Comparison of ENCODE assay signal across 15 cellular contexts in the genomic region with DNA sequence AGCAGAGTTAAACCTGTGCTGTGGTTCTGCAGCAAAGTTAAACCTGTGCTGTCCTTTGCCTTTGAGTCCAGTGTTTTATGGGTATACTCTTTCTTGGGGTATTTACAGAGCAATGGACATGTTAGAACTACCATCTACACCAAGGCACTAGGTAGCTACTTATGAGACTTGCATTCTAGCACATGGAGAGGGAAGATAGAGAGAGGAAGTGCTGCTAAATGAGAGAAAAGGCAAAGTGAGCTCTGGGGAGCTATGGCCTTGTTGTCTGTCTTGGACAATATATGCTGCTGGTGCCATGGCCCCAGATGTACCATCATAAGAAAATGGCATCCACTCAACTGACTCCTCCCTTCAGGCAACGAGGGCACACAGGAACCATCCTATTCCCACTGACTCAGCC.
DNase-seq lines count a peak whose midpoint lies in the region; ATAC-seq and TF ChIP-seq lines count a peak whose summit lies in the region.
"Had no signal": no experiment of that assay in that cellular context is flagged by ENCODE, and none has a peak within 500 bp of the region (broad histone marks: within the 10 kb centered on the region; RNA-seq: fewer than 3 reads in every experiment).

No MANE protein-coding gene starts in this region.

- POLR2A ChIA-PET in CD4-positive, alpha-beta T cell (lab: Charles Lee): interaction anchor here (0.7 to 1.0 kb wide), 2 partner anchors 80 to 151 kb away, joined by 3 to 4 read pairs; no protein-coding TSS in a partner anchor
- POLR2A ChIA-PET in CD8-positive, alpha-beta memory T cell (lab: Charles Lee): no interaction called here
- POLR2A ChIA-PET in naive thymus-derived CD4-positive, alpha-beta T cell (lab: Charles Lee): interaction anchor here (0.7 to 1.8 kb wide), 3 partner anchors 11 to 181 kb away, joined by 3 to 4 read pairs (median 4); no protein-coding TSS in a partner anchor

- no peak overlapping the region for H3K4me3 Mint-ChIP-seq in CD4-positive, alpha-beta T cell
- H3K4me3 Mint-ChIP-seq in CD8-positive, alpha-beta memory T cell: no peak overlapping the region
- no peak overlapping the region for H3K4me3 Mint-ChIP-seq in T-helper 17 cell
- peak overlapping the region in 3 of 10 donors; percentile 3 to 21 (median 6) for H3K4me3 Mint-ChIP-seq in naive thymus-derived CD4-positive, alpha-beta T cell
- H3K4me3 Mint-ChIP-seq: B cell, HFFc6 had no signal

- peaks cover 8% of the 10 kb centered on the region for H3K36me3 Mint-ChIP-seq in CD4-positive, alpha-beta T cell (ENCODE audit: low read depth)
- H3K36me3 Mint-ChIP-seq in CD8-positive, alpha-beta memory T cell: peaks cover 0 to 3% (median 0%) of the 10 kb centered on the region in 3 donors
- H3K36me3 Mint-ChIP-seq in T-helper 17 cell (ENCODE audit: low read depth): peaks cover 2% of the 10 kb centered on the region
- peaks cover 4 to 38% (median 13%) of the 10 kb centered on the region in 5 donors for H3K36me3 Mint-ChIP-seq in naive thymus-derived CD4-positive, alpha-beta T cell

- peaks cover 68% of the 10 kb centered on the region for H3K4me1 Mint-ChIP-seq in CD4-positive, alpha-beta T cell (ENCODE audit: low read depth)
- H3K4me1 Mint-ChIP-seq in CD8-positive, alpha-beta memory T cell: peaks cover 41 to 59% (median 56%) of the 10 kb centered on the region in 3 donors
- peaks cover 26% of the 10 kb centered on the region for H3K4me1 Mint-ChIP-seq in T-helper 17 cell
- H3K4me1 Mint-ChIP-seq in naive thymus-derived CD4-positive, alpha-beta T cell: peaks cover 31 to 83% (median 73%) of the 10 kb centered on the region in 7 donors

- no peaks in the 10 kb centered on the region for H3K27me3 ChIP-seq in CD4-positive, alpha-beta T cell (ENCODE audit: control insufficient read depth, insufficient read depth, low read length)
- no peaks in the 10 kb centered on the region for H3K27me3 ChIP-seq in CD8-positive, alpha-beta memory T cell (ENCODE audit: insufficient read depth, low read length, poor library complexity, severe bottlenecking)
- H3K27me3 ChIP-seq in naive thymus-derived CD4-positive, alpha-beta T cell (ENCODE audit: control insufficient read depth in 2 of 2, insufficient read depth in 2 of 2, low read length in 2 of 2): no peaks in the 10 kb centered on the region
- H3K27me3 ChIP-seq: BLaER1 treated with 17β-estradiol and CSF1 and Interleukin-3, amounts not matched to agents 10 nM and 100 nM had no signal

- peak overlapping the region; percentile 92 for H3K27ac Mint-ChIP-seq in CD4-positive, alpha-beta T cell
- peak overlapping the region in 5 of 8 donors; percentile 29 to 88 (median 57) for H3K27ac Mint-ChIP-seq in CD8-positive, alpha-beta memory T cell
- peak overlapping the region; percentile 8 for H3K27ac Mint-ChIP-seq in T-helper 17 cell
- peak overlapping the region in 8 of 9 donors; percentile 48 to 98 (median 91) for H3K27ac Mint-ChIP-seq in naive thymus-derived CD4-positive, alpha-beta T cell
- H3K27ac Mint-ChIP-seq: B cell, HFFc6 had no signal

- no peak overlapping the region for H3K27ac ChIP-seq in CD4-positive, alpha-beta T cell (ENCODE audit: low read depth, low read length)
- no peak overlapping the region for H3K27ac ChIP-seq in CD8-positive, alpha-beta memory T cell (ENCODE audit: low read depth, low read length)
- H3K27ac ChIP-seq in naive thymus-derived CD4-positive, alpha-beta T cell (ENCODE audit: low read depth, low read length): no peak overlapping the region
- H3K27ac ChIP-seq: BLaER1 treated with 17β-estradiol and CSF1 and Interleukin-3, amounts not matched to agents 10 nM and 100 nM; HL-60 had no signal

- H3K27me3 Mint-ChIP-seq in CD4-positive, alpha-beta T cell: no peaks in the 10 kb centered on the region
- H3K27me3 Mint-ChIP-seq in CD8-positive, alpha-beta memory T cell: no peaks in the 10 kb centered on the region
- H3K27me3 Mint-ChIP-seq in T-helper 17 cell: no peaks in the 10 kb centered on the region
- H3K27me3 Mint-ChIP-seq in naive thymus-derived CD4-positive, alpha-beta T cell: peaks cover 0 to 10% (median 0%) of the 10 kb centered on the region in 5 donors
- H3K27me3 Mint-ChIP-seq: B cell had no signal

- no peaks in the 10 kb centered on the region for H3K36me3 ChIP-seq in CD8-positive, alpha-beta memory T cell (ENCODE audit: insufficient read depth, low read length)
- no peaks in the 10 kb centered on the region for H3K36me3 ChIP-seq in naive thymus-derived CD4-positive, alpha-beta T cell (ENCODE audit: control insufficient read depth in 2 of 3, insufficient read depth in 3 of 3, low read length in 3 of 3)
- H3K36me3 ChIP-seq: BLaER1 treated with 17β-estradiol and CSF1 and Interleukin-3, amounts not matched to agents 10 nM and 100 nM had no signal

- H3K9me3 ChIP-seq in CD4-positive, alpha-beta T cell (ENCODE audit: control insufficient read depth, low read length): no peaks in the 10 kb centered on the region
- no peaks in the 10 kb centered on the region for H3K9me3 ChIP-seq in CD8-positive, alpha-beta memory T cell (ENCODE audit: low read length)
- H3K9me3 ChIP-seq in T-helper 17 cell (ENCODE audit: control insufficient read depth, low read length, poor library complexity, severe bottlenecking): no peaks in the 10 kb centered on the region
- H3K9me3 ChIP-seq in naive thymus-derived CD4-positive, alpha-beta T cell (ENCODE audit: control insufficient read depth in 2 of 3, low read length in 3 of 3): no peaks in the 10 kb centered on the region

- no peak overlapping the region for H3K4me3 ChIP-seq in CD8-positive, alpha-beta memory T cell (ENCODE audit: low read length)
- no peak overlapping the region for H3K4me3 ChIP-seq in naive thymus-derived CD4-positive, alpha-beta T cell (ENCODE audit: low read length)
- H3K4me3 ChIP-seq: BLaER1 treated with 17β-estradiol and CSF1 and Interleukin-3, amounts not matched to agents 10 nM and 100 nM had no signal

- H3K4me1 ChIP-seq in CD8-positive, alpha-beta memory T cell (ENCODE audit: insufficient read depth, low read length): peaks cover 38% of the 10 kb centered on the region
- peaks cover 33 to 51% of the 10 kb centered on the region in 2 donors for H3K4me1 ChIP-seq in naive thymus-derived CD4-positive, alpha-beta T cell (ENCODE audit: control insufficient read depth in 2 of 2, insufficient read depth in 2 of 2, low read length in 2 of 2)

- ATAC-seq in CD4-positive, alpha-beta T cell (ENCODE audit: poor library complexity): no peak
- ATAC-seq in T-helper 17 cell: no peak
- ATAC-seq in naive thymus-derived CD4-positive, alpha-beta T cell: no peak
- ATAC-seq: HCT116 had no signal

- intact Hi-C loops in CD4-positive, alpha-beta T cell (cut with DNase I, micrococcal nuclease): no loop called here
- intact Hi-C loops in naive thymus-derived CD4-positive, alpha-beta T cell (cut with micrococcal nuclease): no loop called here

- no peak for TF ChIP-seq CTCF in CD4-positive, alpha-beta T cell (IDR thresholded peaks at IDR 0.05)

- no peak for DNase-seq in CD4-positive, alpha-beta T cell
- no peak for DNase-seq in CD8-positive, alpha-beta memory T cell
- no peak for DNase-seq in T-helper 17 cell
- DNase-seq in naive thymus-derived CD4-positive, alpha-beta T cell: no peak
- DNase-seq in DMS 273 treated with DMSO at 0.1 percent for 48 hours (lab: John Stamatoyannopoulos, UW): no peak
- no peak for DNase-seq in SW 1271 (lab: John Stamatoyannopoulos, UW)
- DNase-seq: DND-41, EL, GOT3, H7, HFFc6 had no signal

- CTCF ChIA-PET in CD4-positive, alpha-beta T cell (lab: Charles Lee): no interaction called here
- CTCF ChIA-PET in CD8-positive, alpha-beta memory T cell (lab: Charles Lee): interaction anchor here (0.8 to 1.6 kb wide), 5 partner anchors 11 to 64 kb away, joined by 3 to 5 read pairs (median 3); no protein-coding TSS in a partner anchor
- CTCF ChIA-PET in naive thymus-derived CD4-positive, alpha-beta T cell (lab: Charles Lee): interaction anchor here (0.8 to 1.8 kb wide), 2 partner anchors 10 to 66 kb away, joined by 3 to 4 read pairs; no protein-coding TSS in a partner anchor

- H3K9me3 Mint-ChIP-seq in CD4-positive, alpha-beta T cell: peaks cover 7% of the 10 kb centered on the region
- H3K9me3 Mint-ChIP-seq in CD8-positive, alpha-beta memory T cell: no peaks in the 10 kb centered on the region
- H3K9me3 Mint-ChIP-seq in naive thymus-derived CD4-positive, alpha-beta T cell: peaks cover 1 to 24% (median 7%) of the 10 kb centered on the region in 11 donors

Comparison
In these comparisons a context has a peak if more than half of its experiments do, and no peak if none do; other contexts are left out.
1. H3K27ac Mint-ChIP-seq: peak in every context shown above with its lines; median percentile 92 in CD4-positive, alpha-beta T cell; 91 in naive thymus-derived CD4-positive, alpha-beta T cell; 57 in CD8-positive, alpha-beta memory T cell; 8 in T-helper 17 cell.